ENCODE assay signal across 1 cellular context in the genomic region with DNA sequence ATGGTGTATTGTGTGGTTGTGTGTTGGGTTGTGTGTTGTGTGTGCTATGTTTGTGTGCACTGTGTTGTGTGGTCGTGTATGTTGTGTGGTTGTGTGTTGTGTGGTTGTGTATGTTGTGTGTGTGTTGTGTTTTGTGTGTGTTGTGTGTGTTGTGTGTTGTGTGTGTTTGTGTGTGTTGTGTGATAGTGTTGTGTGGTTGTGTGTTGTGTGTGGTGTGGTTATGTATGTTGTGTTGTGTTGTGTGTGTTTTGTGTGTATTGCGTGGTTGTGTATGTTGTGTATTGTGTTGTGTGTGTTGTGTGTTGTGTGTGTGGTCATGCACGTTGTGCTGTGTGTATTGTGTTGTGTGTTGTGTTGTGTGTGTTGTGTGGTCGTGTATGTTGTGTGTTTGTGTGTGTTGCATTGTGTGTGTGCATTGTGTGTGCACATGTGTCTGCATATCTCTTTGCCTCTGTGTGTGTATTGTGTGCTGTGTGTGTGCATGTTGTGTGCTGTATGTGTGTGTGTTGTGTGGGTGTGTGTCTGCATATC.
A peak's percentile ranks its signal among the peaks of the same experiment; 100 is the strongest.
TF ChIP-seq lines count a peak whose summit lies in the region.

No MANE protein-coding gene starts in this region.

TF ChIP-seq in K562, 482 proteins besides CTCF, POLR2A, EP300 and RAD21 (continued from another document):
- TF ChIP-seq IFI16 (CRISPR knock-in tag; IDR thresholded peaks at IDR 0.05) (no peak), HMG20B (CRISPR knock-in tag; IDR thresholded peaks at IDR 0.05) (no peak), ZNF444 (CRISPR knock-in tag; IDR thresholded peaks at IDR 0.05) (no peak), ELF4 (CRISPR knock-in tag; IDR thresholded peaks at IDR 0.05) (peak; percentile 59; the same call in 1 of the 2 replicates), OTX1 (CRISPR knock-in tag; IDR thresholded peaks at IDR 0.05) (peak; percentile 84), STAT5A (IDR thresholded peaks at IDR 0.05; ENCODE audit: borderline replicate concordance, low read length) (peak; percentile 22; the same call in 1 of the 2 replicates), CEBPG (CRISPR knock-in tag; IDR thresholded peaks at IDR 0.05) (peak; percentile 50), CEBPG (tag; conservative IDR thresholded peaks at IDR 0.05 in 1 of 2, IDR thresholded peaks at IDR 0.05 in 1 of 2) (no peak), KLF1 (tag; IDR thresholded peaks at IDR 0.05) (no peak), ZNF668 (CRISPR knock-in tag; IDR thresholded peaks at IDR 0.05) (no peak), TAF15 (IDR thresholded peaks at IDR 0.05; ENCODE audit: low read depth, low read length) (no peak), PHF20 (IDR thresholded peaks at IDR 0.05; ENCODE audit: partially characterized antibody) (peak; percentile 98), ZNF311 (CRISPR knock-in tag; IDR thresholded peaks at IDR 0.05) (no peak), THRAP3 (IDR thresholded peaks at IDR 0.05; ENCODE audit: borderline replicate concordance) (peak; percentile 99), ETV1 (tag; conservative IDR thresholded peaks at IDR 0.05; ENCODE audit: low read depth) (0 out of 2 replicates have a peak, but pooled peaks have one; percentile 10)
- TF ChIP-seq, protein P1, sequence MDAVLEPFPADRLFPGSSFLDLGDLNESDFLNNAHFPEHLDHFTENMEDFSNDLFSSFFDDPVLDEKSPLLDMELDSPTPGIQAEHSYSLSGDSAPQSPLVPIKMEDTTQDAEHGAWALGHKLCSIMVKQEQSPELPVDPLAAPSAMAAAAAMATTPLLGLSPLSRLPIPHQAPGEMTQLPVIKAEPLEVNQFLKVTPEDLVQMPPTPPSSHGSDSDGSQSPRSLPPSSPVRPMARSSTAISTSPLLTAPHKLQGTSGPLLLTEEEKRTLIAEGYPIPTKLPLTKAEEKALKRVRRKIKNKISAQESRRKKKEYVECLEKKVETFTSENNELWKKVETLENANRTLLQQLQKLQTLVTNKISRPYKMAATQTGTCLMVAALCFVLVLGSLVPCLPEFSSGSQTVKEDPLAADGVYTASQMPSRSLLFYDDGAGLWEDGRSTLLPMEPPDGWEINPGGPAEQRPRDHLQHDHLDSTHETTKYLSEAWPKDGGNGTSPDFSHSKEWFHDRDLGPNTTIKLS (IDR thresholded peaks at IDR 0.05; ENCODE audit: borderline replicate concordance, low read depth) = no peak
